17 cellular contexts compared by ENCODE assay signal in the genomic region with DNA sequence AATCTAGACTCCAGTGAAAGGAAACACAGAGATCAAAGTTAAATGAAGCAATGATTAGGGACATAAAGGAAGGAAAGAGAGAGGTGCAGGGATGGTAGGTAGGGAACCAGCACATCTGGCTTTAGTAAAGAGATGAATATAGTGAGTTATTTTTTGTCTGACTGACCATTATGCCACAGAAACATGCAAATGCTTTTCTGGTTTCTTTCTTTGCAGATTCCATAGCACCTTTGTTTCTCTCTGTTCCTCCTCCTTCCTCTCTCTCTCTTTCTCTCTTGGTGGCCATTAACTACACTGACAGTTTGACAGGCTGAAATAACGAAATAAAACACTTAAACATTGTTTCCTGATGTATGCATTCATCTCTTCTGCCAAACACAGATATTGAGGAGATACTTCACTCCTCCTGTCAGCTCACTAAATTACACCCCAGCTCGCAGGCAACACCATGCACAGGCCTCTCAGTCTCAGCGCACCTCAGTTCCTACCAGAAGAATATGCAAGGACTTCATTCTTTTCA.
DNase-seq lines count a peak whose midpoint lies in the region; ATAC-seq lines count a peak whose summit lies in the region.
"Had no signal": no experiment of that assay in that cellular context is flagged by ENCODE, and none has a peak within 500 bp of the region (broad histone marks: within the 10 kb centered on the region; RNA-seq: fewer than 3 reads in every experiment).

No MANE protein-coding gene starts in this region.

- no peak overlapping the region for H3K4me3 ChIP-seq in mesendoderm (ENCODE audit: low read length)
- H3K4me3 ChIP-seq: lung, uterus had no signal

- H3K79me1 ChIP-seq in mesendoderm (ENCODE audit: low read length): no peaks in the 10 kb centered on the region

- H3K36me3 ChIP-seq in mesendoderm (ENCODE audit: control insufficient read depth, insufficient read depth, low read length): no peaks in the 10 kb centered on the region
- H3K36me3 ChIP-seq: uterus had no signal

- intact Hi-C loops in head of caudate nucleus (cut with DNase I): no loop called here

- no peak overlapping the region for H3K18ac ChIP-seq in mesendoderm (ENCODE audit: low read length)

- no peak overlapping the region for H4K5ac ChIP-seq in mesendoderm (ENCODE audit: low read length)

- no peak overlapping the region for H3K27ac ChIP-seq in mesendoderm (ENCODE audit: low read depth, low read length)
- H3K27ac ChIP-seq: uterus had no signal

- DNase-seq in NCI-H1092 treated with DMSO at 0.1 percent for 48 hours (lab: John Stamatoyannopoulos, UW): no peak
- no peak for DNase-seq in head of caudate nucleus
- DNase-seq in mesendoderm: no peak
- DNase-seq in stimulated activated CD4-positive, alpha-beta T cell treated with anti-CD3 and anti-CD28 coated beads, Interleukin-1b, Interleukin-23, amount 100 ng/mL, for 48 hours: no peak
- DNase-seq: activated CD8-positive, alpha-beta T cell treated with anti-CD3 and anti-CD28 coated beads for 36 hours; activated naive CD4-positive, alpha-beta T cell treated with anti-CD3 and anti-CD28 coated beads for 36 hours; cerebellar nuclear complex; DMS79; erythroblast; stimulated activated CD4-positive, alpha-beta T cell treated with anti-CD3 and anti-CD28 coated beads, Interleukin-12 subunit alpha, Interleukin-12 subunit beta, amount 100 ng/mL, for 4 hours; stimulated activated CD8-positive, alpha-beta memory T cell treated with anti-CD3 and anti-CD28 coated beads, Interleukin-4, amount 100 ng/mL, for 48 hours; uterus had no signal

- H3K79me2 ChIP-seq in mesendoderm (ENCODE audit: control insufficient read depth, insufficient read depth, low read length): no peaks in the 10 kb centered on the region

- H3K4ac ChIP-seq in mesendoderm (ENCODE audit: low read depth, low read length): no peak overlapping the region

- no peak overlapping the region for H2AK5ac ChIP-seq in mesendoderm (ENCODE audit: low read length)

- H3K23ac ChIP-seq in mesendoderm (ENCODE audit: low read length): no peak overlapping the region

- H3K56ac ChIP-seq in mesendoderm (ENCODE audit: low read length): no peak overlapping the region

- H3K9ac ChIP-seq in mesendoderm (ENCODE audit: low read length): no peak overlapping the region

- ATAC-seq in GM18867 (IDR thresholded peaks at IDR 0.05; ENCODE audit: unreplicated experiment): peak; percentile 76
- peak; percentile 52 for ATAC-seq in GM21447 (IDR thresholded peaks at IDR 0.05; ENCODE audit: unreplicated experiment)
- ATAC-seq in HG02943 (IDR thresholded peaks at IDR 0.05; ENCODE audit: low read depth, unreplicated experiment): peak; percentile 75
- peak; percentile 60 for ATAC-seq in HG03520 (IDR thresholded peaks at IDR 0.05; ENCODE audit: unreplicated experiment)
- ATAC-seq: activated CD8-positive, alpha-beta T cell treated with anti-CD3 and anti-CD28 coated beads for 36 hours had no signal

- H4K8ac ChIP-seq in mesendoderm (ENCODE audit: low read depth, low read length): no peak overlapping the region

- no peaks in the 10 kb centered on the region for H3K27me3 ChIP-seq in mesendoderm (ENCODE audit: insufficient read depth, low read length, poor library complexity)
- H3K27me3 ChIP-seq: uterus had no signal

- H2BK15ac ChIP-seq in mesendoderm (replicated peaks; ENCODE audit: low read depth): no peak overlapping the region

- no peak overlapping the region for H2BK5ac ChIP-seq in mesendoderm (ENCODE audit: low read length)

- H2BK120ac ChIP-seq in mesendoderm (ENCODE audit: low read depth, low read length): no peak overlapping the region

- no CpG with 5 or more reads among the region's 3 CpGs for WGBS in mesendoderm (ENCODE audit: extremely low coverage, insufficient coverage, low lambda C conversion rate)

- no peak overlapping the region for H3K4me2 ChIP-seq in mesendoderm (ENCODE audit: low read length)

- no peaks in the 10 kb centered on the region for H3K4me1 ChIP-seq in mesendoderm (ENCODE audit: control insufficient read depth, low read depth, low read length)
